ENCODE assay signal across 22 cellular contexts in the genomic region with DNA sequence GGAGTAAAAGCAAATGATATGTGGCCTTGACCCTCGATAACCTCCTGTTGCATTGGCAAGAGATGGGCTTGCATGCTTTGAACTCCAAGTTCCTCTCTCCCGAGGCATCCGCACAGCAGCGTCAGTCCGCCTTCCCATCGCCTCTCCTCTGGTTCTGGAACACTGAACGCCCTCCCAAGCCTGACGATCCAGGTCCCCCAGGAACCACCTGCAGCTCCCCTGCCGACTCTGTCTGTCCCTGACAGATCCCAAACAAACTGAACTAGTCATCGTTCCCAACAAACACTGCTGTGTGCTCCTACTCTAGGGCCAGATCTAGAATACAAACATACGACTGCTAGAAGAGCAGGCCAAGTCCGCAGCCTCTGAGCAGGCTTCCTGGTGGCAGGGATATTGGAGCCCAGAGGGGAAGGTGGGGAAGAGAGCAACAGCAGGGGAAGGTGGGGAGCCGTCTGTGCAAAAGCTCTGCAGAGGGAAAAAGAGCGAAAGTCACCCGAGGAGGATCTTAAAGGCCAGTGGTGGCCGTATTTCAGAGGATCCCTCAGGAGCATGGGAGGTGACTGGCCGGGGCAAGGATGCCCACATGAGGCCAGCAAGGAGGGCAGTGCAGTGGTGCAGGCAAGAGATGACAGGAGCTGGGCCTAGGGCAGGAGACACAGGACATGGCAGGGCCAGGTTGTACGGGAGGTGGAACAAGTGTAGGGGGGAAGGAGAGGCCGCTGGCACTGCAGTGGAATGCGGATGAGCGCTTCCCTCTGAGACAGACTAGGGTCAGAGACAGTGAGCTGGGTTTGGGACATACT. TPM values are rescaled to one million over a fixed set of nuclear protein-coding genes. Genes with fewer than 3 reads are reported as not detected.
DNase-seq lines count a peak whose midpoint lies in the region; ATAC-seq and TF ChIP-seq lines count a peak whose summit lies in the region.
"Had no signal": no experiment of that assay in that cellular context is flagged by ENCODE, and none has a peak within 500 bp of the region (broad histone marks: within the 10 kb centered on the region; RNA-seq: fewer than 3 reads in every experiment).

No MANE protein-coding gene starts in this region.

- peak overlapping the region; percentile 75; the same call in 1 of the 2 replicates for H3K27ac Mint-ChIP-seq in HFFc6
- H3K27ac Mint-ChIP-seq: activated CD4-positive, alpha-beta T cell treated with anti-CD3 and anti-CD28 coated beads, Interleukin-2, amount 10 ng/mL, durations not matched to agents 7 days and 5 days; activated naive CD8-positive, alpha-beta T cell treated with anti-CD3 and anti-CD28 coated beads for 36 hours; GM23338 had no signal

- H3K4me3 Mint-ChIP-seq in HFFc6, result peak overlapping the region; percentile 90
- H3K4me3 Mint-ChIP-seq: activated CD4-positive, alpha-beta T cell treated with anti-CD3 and anti-CD28 coated beads, Interleukin-2, amount 10 ng/mL, durations not matched to agents 7 days and 5 days; activated naive CD8-positive, alpha-beta T cell treated with anti-CD3 and anti-CD28 coated beads for 36 hours; activated T-cell treated with anti-CD3 and anti-CD28 coated beads, Interleukin-2, amount 50 U/mL, for 4 hours; GM23338 had no signal

- H3K9me3 Mint-ChIP-seq in HFFc6, result no peaks in the 10 kb centered on the region
- H3K9me3 Mint-ChIP-seq: activated CD4-positive, alpha-beta T cell treated with anti-CD3 and anti-CD28 coated beads, Interleukin-2, amount 10 ng/mL, durations not matched to agents 7 days and 5 days; activated naive CD8-positive, alpha-beta T cell treated with anti-CD3 and anti-CD28 coated beads for 36 hours; activated T-cell treated with anti-CD3 and anti-CD28 coated beads, Interleukin-2, amount 50 U/mL, for 4 hours; GM23338 had no signal

- H3K9ac ChIP-seq in colonic mucosa (ENCODE audit: low read depth in 2 of 2, low read length in 2 of 2), result no peak overlapping the region

- H3K4me1 ChIP-seq in colonic mucosa (no peaks in the 10 kb centered on the region), stomach (peaks cover 12 to 36% (median 30%) of the 10 kb centered on the region in 4 donors)

- H3K36me3 ChIP-seq in colonic mucosa (no peaks in the 10 kb centered on the region), stomach (no peaks in the 10 kb centered on the region)
- H3K36me3 ChIP-seq: breast epithelium, tibial artery had no signal

- no peak for ATAC-seq in HG03457 (IDR thresholded peaks at IDR 0.05; ENCODE audit: unreplicated experiment)
- ATAC-seq: activated T-cell treated with anti-CD3 and anti-CD28 coated beads, Interleukin-2, amount 50 U/mL, for 4 hours; GM23338; Panc1; SK-N-SH treated with all-trans-retinoic acid at 6 μM for 48 hours had no signal

- H3K27me3 ChIP-seq in colonic mucosa (no peaks in the 10 kb centered on the region), stomach (no peaks in the 10 kb centered on the region)
- H3K27me3 ChIP-seq: breast epithelium had no signal

- H3K27ac ChIP-seq in colonic mucosa, result peak overlapping the region; percentile 6
- H3K27ac ChIP-seq in stomach, result peak overlapping the region in 2 of 5 donors; percentile 49 to 58
- H3K27ac ChIP-seq: HL-60, tibial artery had no signal

- no peak for TF ChIP-seq EP300 in stomach (IDR thresholded peaks at IDR 0.05)

- peaks cover 40% of the 10 kb centered on the region for H3K4me1 Mint-ChIP-seq in HFFc6 (ENCODE audit: low read depth)

- peaks cover 17% of the 10 kb centered on the region for H3K27me3 Mint-ChIP-seq in HFFc6 (ENCODE audit: insufficient read depth)

- H3K4me3 ChIP-seq in colonic mucosa (no peak overlapping the region), stomach (no peak overlapping the region)
- H3K4me3 ChIP-seq: GM23338 had no signal

- H3K9me3 ChIP-seq in colonic mucosa, result no peaks in the 10 kb centered on the region
- no peaks in the 10 kb centered on the region for H3K9me3 ChIP-seq in stomach
- H3K9me3 ChIP-seq: breast epithelium, tibial artery had no signal

- no peaks in the 10 kb centered on the region for H3K36me3 Mint-ChIP-seq in HFFc6 (ENCODE audit: low read depth)
- H3K36me3 Mint-ChIP-seq: activated naive CD8-positive, alpha-beta T cell treated with anti-CD3 and anti-CD28 coated beads for 36 hours had no signal

- no peak for TF ChIP-seq CTCF in HFFc6 (IDR thresholded peaks at IDR 0.05)
- no peak for TF ChIP-seq CTCF in colonic mucosa (IDR thresholded peaks at IDR 0.05)
- no peak for TF ChIP-seq CTCF in stomach (IDR thresholded peaks at IDR 0.05)

- intact Hi-C loops in colonic mucosa (cut with DNase I), result no loop called here
- intact Hi-C loops in stomach (cut with DNase I; ENCODE audit: low total_unique reads), result no loop called here

- no peak for TF ChIP-seq POLR2A in stomach (IDR thresholded peaks at IDR 0.05)

- WGBS in stomach, 5 donors, result 84 to 89% (median 87%) methylated on average over 21 of the region's 21 CpGs

- DNase-seq in HFFc6, result no peak
- DNase-seq in colonic mucosa, result no peak
- peak; percentile 37 for DNase-seq in left kidney (ENCODE audit: low read depth, low spot score)
- peak; percentile 17 for DNase-seq in stomach
- DNase-seq in NCI-H2081 (lab: John Stamatoyannopoulos, UW), result no peak
- DNase-seq in NCI-H2196 (lab: John Stamatoyannopoulos, UW; ENCODE audit: unreplicated experiment), result no peak
- DNase-seq in cerebellar cortex (ENCODE audit: low spot score), result no peak
- DNase-seq: activated CD4-positive, alpha-beta T cell treated with anti-CD3 and anti-CD28 coated beads, Interleukin-2, amount 10 ng/mL, durations not matched to agents 7 days and 5 days; activated naive CD8-positive, alpha-beta T cell treated with anti-CD3 and anti-CD28 coated beads for 36 hours; activated T-cell treated with anti-CD3 and anti-CD28 coated beads, Interleukin-2, amount 50 U/mL, for 4 hours; DMS153; effector CD8-positive, alpha-beta T cell; KBM-7; kidney glomerular epithelial cell; NCI-H2107; tibial artery had no signal

RNA-seq across cellular contexts. Expression of gene PCSK6, which starts 50.8 kb away (rescaled TPM):
- not detected for total RNA-seq in HFFc6 (2021; fragmentation: NEBNext Ultra II Directional; extraction: Animal tissue kit (Norgen Biotek cat#: 25700))
- total RNA-seq in colonic mucosa (10 to 100 TPM; 29.9 to 39.5 TPM), stomach (10 to 100 TPM in 4 of 5 donors, 1 to 10 TPM in 1; 2.9 to 91.5 (median 24.4) TPM)
- 10 to 100 TPM in 1 of 3 donors, 1 to 10 TPM in 2; 2.8 to 14.4 (median 8.2) TPM for polyA plus RNA-seq in stomach

Comparison
In these comparisons a context has a peak if more than half of its experiments do, and no peak if none do; other contexts are left out.
1. DNase-seq: peak in left kidney (single experiment) and stomach (single experiment); none in HFFc6 (single experiment), colonic mucosa (single experiment), NCI-H2081 (0 of 2), NCI-H2196 (single experiment) and cerebellar cortex (single experiment).